1 cellular context compared by ENCODE assay signal in the genomic region with DNA sequence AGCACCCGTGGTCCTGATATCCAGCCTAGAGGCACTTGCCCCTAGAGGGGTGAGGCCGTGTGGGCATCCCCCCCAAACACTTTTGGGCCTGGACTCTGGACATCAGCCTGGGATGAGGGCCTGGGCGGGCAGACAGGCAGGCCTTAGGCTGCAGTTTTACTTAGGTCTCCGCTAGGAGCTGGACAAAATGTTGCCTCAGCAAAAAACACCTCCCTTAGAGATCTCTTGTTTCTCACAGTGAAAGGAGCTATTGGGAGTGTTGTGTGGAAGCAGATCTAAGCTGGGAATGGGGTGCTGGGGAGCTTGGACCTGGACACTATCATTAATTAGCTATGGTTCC.
TF ChIP-seq lines count a peak whose summit lies in the region.

No MANE protein-coding gene starts in this region.

TF ChIP-seq in SK-N-SH treated with all-trans-retinoic acid at 6 μM for 48 hours, 23 proteins besides CTCF, POLR2A, EP300 and RAD21 (continued from another document):
- TF ChIP-seq, protein P1, sequence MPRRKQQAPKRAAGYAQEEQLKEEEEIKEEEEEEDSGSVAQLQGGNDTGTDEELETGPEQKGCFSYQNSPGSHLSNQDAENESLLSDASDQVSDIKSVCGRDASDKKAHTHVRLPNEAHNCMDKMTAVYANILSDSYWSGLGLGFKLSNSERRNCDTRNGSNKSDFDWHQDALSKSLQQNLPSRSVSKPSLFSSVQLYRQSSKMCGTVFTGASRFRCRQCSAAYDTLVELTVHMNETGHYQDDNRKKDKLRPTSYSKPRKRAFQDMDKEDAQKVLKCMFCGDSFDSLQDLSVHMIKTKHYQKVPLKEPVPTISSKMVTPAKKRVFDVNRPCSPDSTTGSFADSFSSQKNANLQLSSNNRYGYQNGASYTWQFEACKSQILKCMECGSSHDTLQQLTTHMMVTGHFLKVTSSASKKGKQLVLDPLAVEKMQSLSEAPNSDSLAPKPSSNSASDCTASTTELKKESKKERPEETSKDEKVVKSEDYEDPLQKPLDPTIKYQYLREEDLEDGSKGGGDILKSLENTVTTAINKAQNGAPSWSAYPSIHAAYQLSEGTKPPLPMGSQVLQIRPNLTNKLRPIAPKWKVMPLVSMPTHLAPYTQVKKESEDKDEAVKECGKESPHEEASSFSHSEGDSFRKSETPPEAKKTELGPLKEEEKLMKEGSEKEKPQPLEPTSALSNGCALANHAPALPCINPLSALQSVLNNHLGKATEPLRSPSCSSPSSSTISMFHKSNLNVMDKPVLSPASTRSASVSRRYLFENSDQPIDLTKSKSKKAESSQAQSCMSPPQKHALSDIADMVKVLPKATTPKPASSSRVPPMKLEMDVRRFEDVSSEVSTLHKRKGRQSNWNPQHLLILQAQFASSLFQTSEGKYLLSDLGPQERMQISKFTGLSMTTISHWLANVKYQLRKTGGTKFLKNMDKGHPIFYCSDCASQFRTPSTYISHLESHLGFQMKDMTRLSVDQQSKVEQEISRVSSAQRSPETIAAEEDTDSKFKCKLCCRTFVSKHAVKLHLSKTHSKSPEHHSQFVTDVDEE (CRISPR knock-in tag; IDR thresholded peaks at IDR 0.05), result no peak
- no peak for TF ChIP-seq PPARA (CRISPR knock-in tag; IDR thresholded peaks at IDR 0.05; ENCODE audit: borderline replicate concordance)
- TF ChIP-seq, protein P2, sequence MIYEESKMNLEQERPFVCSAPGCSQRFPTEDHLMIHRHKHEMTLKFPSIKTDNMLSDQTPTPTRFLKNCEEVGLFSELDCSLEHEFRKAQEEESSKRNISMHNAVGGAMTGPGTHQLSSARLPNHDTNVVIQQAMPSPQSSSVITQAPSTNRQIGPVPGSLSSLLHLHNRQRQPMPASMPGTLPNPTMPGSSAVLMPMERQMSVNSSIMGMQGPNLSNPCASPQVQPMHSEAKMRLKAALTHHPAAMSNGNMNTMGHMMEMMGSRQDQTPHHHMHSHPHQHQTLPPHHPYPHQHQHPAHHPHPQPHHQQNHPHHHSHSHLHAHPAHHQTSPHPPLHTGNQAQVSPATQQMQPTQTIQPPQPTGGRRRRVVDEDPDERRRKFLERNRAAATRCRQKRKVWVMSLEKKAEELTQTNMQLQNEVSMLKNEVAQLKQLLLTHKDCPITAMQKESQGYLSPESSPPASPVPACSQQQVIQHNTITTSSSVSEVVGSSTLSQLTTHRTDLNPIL (CRISPR knock-in tag; IDR thresholded peaks at IDR 0.05; ENCODE audit: low read depth), result no peak
- no peak for TF ChIP-seq RARB (CRISPR knock-in tag; IDR thresholded peaks at IDR 0.05)
- TF ChIP-seq ISL1 (CRISPR knock-in tag; IDR thresholded peaks at IDR 0.05), result no peak
- no peak for TF ChIP-seq BACH2 (CRISPR knock-in tag; IDR thresholded peaks at IDR 0.05; ENCODE audit: borderline replicate concordance)
